Comparison of ENCODE assay signal across 7 cellular contexts in genomic region chr2:8405334-8405733, GRCh38.
"Had no signal": no experiment of that assay in that cellular context is flagged by ENCODE, and none has a peak within 500 bp of the region (broad histone marks: within the 10 kb centered on the region; RNA-seq: fewer than 3 reads in every experiment).

No MANE protein-coding gene starts in this region.

- H3K9me3 Mint-ChIP-seq: HFFc6 had no signal

- ATAC-seq: HCT116, K562 had no signal

- H3K27ac Mint-ChIP-seq: HFFc6 had no signal

- H3K4me3 Mint-ChIP-seq: HFFc6 had no signal

- DNase-seq: GM23248, GOT3, H7, HFFc6, IMR-90 had no signal
